In the genomic region with DNA sequence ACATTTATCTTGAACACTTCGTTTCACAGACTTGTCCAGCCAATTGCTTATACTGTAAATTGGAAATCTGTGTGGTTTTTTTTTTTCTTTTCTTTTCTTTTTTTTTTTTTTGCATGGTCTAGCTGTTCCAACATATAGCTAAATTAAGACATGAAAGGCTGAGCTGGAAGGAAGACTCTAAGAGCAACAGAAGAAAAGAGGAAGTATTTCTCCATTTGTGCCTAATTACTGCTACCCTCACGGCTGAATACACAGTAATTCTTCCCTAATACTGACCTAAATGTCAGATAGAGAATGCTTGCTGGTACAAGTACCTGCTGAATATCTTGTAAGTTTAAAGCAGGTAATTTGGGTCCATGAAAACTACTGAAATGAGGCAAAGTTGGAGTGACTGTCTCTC, we compare ENCODE assay signal across 25 cellular contexts. TPM values are rescaled to one million over a fixed set of nuclear protein-coding genes. Genes with fewer than 3 reads are reported as not detected.
DNase-seq lines count a peak whose midpoint lies in the region; ATAC-seq and TF ChIP-seq lines count a peak whose summit lies in the region.
"Had no signal": no experiment of that assay in that cellular context is flagged by ENCODE, and none has a peak within 500 bp of the region (broad histone marks: within the 10 kb centered on the region; RNA-seq: fewer than 3 reads in every experiment).

No MANE protein-coding gene starts in this region.

- H3K4me3 Mint-ChIP-seq in activated CD4-positive, alpha-beta memory T cell treated with anti-CD3 and anti-CD28 coated beads for 36 hours = no peak overlapping the region
- H3K4me3 Mint-ChIP-seq: activated CD8-positive, alpha-beta memory T cell treated with anti-CD3 and anti-CD28 coated beads, Interleukin-2, amount 10 ng/mL, durations not matched to agents 7 days and 5 days; activated T-helper 1 cell treated with anti-CD3 and anti-CD28 coated beads, Interleukin-12 subunit alpha, Interleukin-12 subunit beta, Interleukin-2, Interleukin-4 antibody, amounts not matched to agents 30 ng/mL and 10 ng/mL and 1 ng/mL, durations not matched to agents 14 hours and 24 hours and 36 hours; CD4-positive, alpha-beta T cell had no signal

- no peak for TF ChIP-seq POLR2A in spleen (IDR thresholded peaks at IDR 0.05)

- POLR2A ChIA-PET in activated CD4-positive, alpha-beta memory T cell treated with anti-CD3 and anti-CD28 coated beads for 36 hours (lab: Charles Lee) = no interaction called here

- H3K27ac Mint-ChIP-seq in activated CD4-positive, alpha-beta memory T cell treated with anti-CD3 and anti-CD28 coated beads for 36 hours = no peak overlapping the region
- H3K27ac Mint-ChIP-seq: activated CD8-positive, alpha-beta memory T cell treated with anti-CD3 and anti-CD28 coated beads, Interleukin-2, amount 10 ng/mL, durations not matched to agents 7 days and 5 days; activated T-helper 1 cell treated with anti-CD3 and anti-CD28 coated beads, Interleukin-12 subunit alpha, Interleukin-12 subunit beta, Interleukin-2, Interleukin-4 antibody, amounts not matched to agents 30 ng/mL and 10 ng/mL and 1 ng/mL, durations not matched to agents 14 hours and 24 hours and 36 hours; CD4-positive, alpha-beta T cell had no signal

- no peaks in the 10 kb centered on the region for H3K36me3 ChIP-seq in spleen
- H3K36me3 ChIP-seq: tibial artery had no signal

- intact Hi-C loops in spleen (cut with DNase I; ENCODE audit: low total_unique reads) = no loop called here
- intact Hi-C loops in activated CD4-positive, alpha-beta memory T cell treated with anti-CD3 and anti-CD28 coated beads for 36 hours (cut with micrococcal nuclease) = no loop called here

- ATAC-seq in GM18511 (IDR thresholded peaks at IDR 0.05; ENCODE audit: unreplicated experiment) (peak; percentile 50), HG02852 (IDR thresholded peaks at IDR 0.05; ENCODE audit: unreplicated experiment) (peak; percentile 69), HG02981 (IDR thresholded peaks at IDR 0.05; ENCODE audit: unreplicated experiment) (no peak)
- ATAC-seq: activated CD8-positive, alpha-beta memory T cell treated with anti-CD3 and anti-CD28 coated beads, Interleukin-2, amount 10 ng/mL, durations not matched to agents 7 days and 5 days; psoas muscle; Right ventricle myocardium inferior had no signal

- H3K36me3 Mint-ChIP-seq in activated CD4-positive, alpha-beta memory T cell treated with anti-CD3 and anti-CD28 coated beads for 36 hours = no peaks in the 10 kb centered on the region
- H3K36me3 Mint-ChIP-seq: activated CD8-positive, alpha-beta memory T cell treated with anti-CD3 and anti-CD28 coated beads, Interleukin-2, amount 10 ng/mL, durations not matched to agents 7 days and 5 days had no signal

- no peaks in the 10 kb centered on the region for H3K4me1 ChIP-seq in spleen
- H3K4me1 ChIP-seq: psoas muscle, tibial artery had no signal

- H3K27me3 Mint-ChIP-seq in activated CD4-positive, alpha-beta memory T cell treated with anti-CD3 and anti-CD28 coated beads for 36 hours = peaks cover 15% of the 10 kb centered on the region
- H3K27me3 Mint-ChIP-seq: activated CD8-positive, alpha-beta memory T cell treated with anti-CD3 and anti-CD28 coated beads, Interleukin-2, amount 10 ng/mL, durations not matched to agents 7 days and 5 days had no signal

- no peak for TF ChIP-seq CTCF in spleen (IDR thresholded peaks at IDR 0.05 in 8 of 11, conservative IDR thresholded peaks at IDR 0.05 in 3 of 11)

- DNase-seq in KG1 (lab: John Stamatoyannopoulos, UW) (peak; percentile 41), SKM-1 treated with dmso at 0.1 percent for 144 hours (lab: John Stamatoyannopoulos, UW; ENCODE audit: unreplicated experiment) (peak; percentile 61), NCI-H2171 treated with DMSO at 0.1 percent for 48 hours (lab: John Stamatoyannopoulos, UW) (no peak), spleen (no peak)
- no peak for DNase-seq in activated CD4-positive, alpha-beta memory T cell treated with anti-CD3 and anti-CD28 coated beads for 36 hours
- DNase-seq: activated CD4-positive, alpha-beta T cell treated with anti-CD3 and anti-CD28 coated beads for 4 hours; activated CD8-positive, alpha-beta memory T cell treated with anti-CD3 and anti-CD28 coated beads, Interleukin-2, amount 10 ng/mL, durations not matched to agents 7 days and 5 days; activated naive CD4-positive, alpha-beta T cell treated with anti-CD3 and anti-CD28 coated beads, Interleukin-2, amount 50 U/mL, for 16 hours; anterior cingulate cortex; CD4-positive, alpha-beta T cell; dermis blood vessel endothelial cell; DMS 273 treated with DMSO at 0.1 percent for 48 hours; kidney glomerular epithelial cell; NCI-H526; psoas muscle; stimulated activated naive CD4-positive, alpha-beta T cell; T-helper 1 cell; tibial artery had no signal

- no peak overlapping the region for H3K27ac ChIP-seq in spleen
- H3K27ac ChIP-seq: psoas muscle, skin epidermis, tibial artery had no signal

- WGBS in spleen, 5 donors = 19 to 42% (median 29%) methylated on average over 2 of the region's 2 CpGs

- no peaks in the 10 kb centered on the region for H3K27me3 ChIP-seq in spleen (replicated peaks in 1 of 7)
- H3K27me3 ChIP-seq: tibial artery had no signal

- H3K4me1 Mint-ChIP-seq in activated CD4-positive, alpha-beta memory T cell treated with anti-CD3 and anti-CD28 coated beads for 36 hours (ENCODE audit: low read depth) = no peaks in the 10 kb centered on the region
- H3K4me1 Mint-ChIP-seq: activated CD8-positive, alpha-beta memory T cell treated with anti-CD3 and anti-CD28 coated beads, Interleukin-2, amount 10 ng/mL, durations not matched to agents 7 days and 5 days had no signal

- CTCF ChIA-PET in activated CD4-positive, alpha-beta memory T cell treated with anti-CD3 and anti-CD28 coated beads for 36 hours (lab: Charles Lee) = interaction anchor here (2.1 kb wide), 1 partner anchor 19 kb away, joined by 7 read pairs; no protein-coding TSS in a partner anchor

- peaks cover 5% of the 10 kb centered on the region for H3K9me3 Mint-ChIP-seq in activated CD4-positive, alpha-beta memory T cell treated with anti-CD3 and anti-CD28 coated beads for 36 hours
- H3K9me3 Mint-ChIP-seq: activated T-helper 1 cell treated with anti-CD3 and anti-CD28 coated beads, Interleukin-12 subunit alpha, Interleukin-12 subunit beta, Interleukin-2, Interleukin-4 antibody, amounts not matched to agents 30 ng/mL and 10 ng/mL and 1 ng/mL, durations not matched to agents 14 hours and 24 hours and 36 hours; CD4-positive, alpha-beta T cell had no signal

- no peak overlapping the region for H3K4me3 ChIP-seq in spleen
- H3K4me3 ChIP-seq: lung, psoas muscle, skin epidermis, tibial artery had no signal

- H3K9me3 ChIP-seq in spleen = no peaks in the 10 kb centered on the region
- H3K9me3 ChIP-seq: psoas muscle, tibial artery had no signal

RNA-seq across cellular contexts. Expression of gene HAPLN1, which starts 11.0 kb away (rescaled TPM):
- not detected for total RNA-seq in spleen
- not detected for polyA plus RNA-seq in spleen
- total RNA-seq in activated CD4-positive, alpha-beta memory T cell treated with anti-CD3 and anti-CD28 coated beads for 36 hours = not detected
- total RNA-seq: activated CD8-positive, alpha-beta memory T cell treated with anti-CD3 and anti-CD28 coated beads, Interleukin-2, amount 10 ng/mL, durations not matched to agents 7 days and 5 days; activated T-helper 1 cell treated with anti-CD3 and anti-CD28 coated beads, Interleukin-12 subunit alpha, Interleukin-12 subunit beta, Interleukin-2, Interleukin-4 antibody, amounts not matched to agents 30 ng/mL and 10 ng/mL and 1 ng/mL, durations not matched to agents 14 hours and 24 hours and 36 hours; CD4-positive, alpha-beta T cell; psoas muscle had no signal
- polyA plus RNA-seq: psoas muscle had no signal

Comparison
In these comparisons a context has a peak if more than half of its experiments do, and no peak if none do; other contexts are left out.
1. DNase-seq: peak in KG1 (single experiment) and SKM-1 treated with dmso at 0.1 percent for 144 hours (single experiment); none in NCI-H2171 treated with DMSO at 0.1 percent for 48 hours (single experiment), spleen (single experiment) and activated CD4-positive, alpha-beta memory T cell treated with anti-CD3 and anti-CD28 coated beads for 36 hours (single experiment).